ENCODE assay signal across 3 cellular contexts in genomic region chr10:101327454-101327853, GRCh38. TPM values are rescaled to one million over a fixed set of nuclear protein-coding genes. Genes with fewer than 3 reads are reported as not detected.
DNase-seq lines count a peak whose midpoint lies in the region; TF ChIP-seq lines count a peak whose summit lies in the region.
"Not testable (repeated sequence)": the region's sequence is repeated elsewhere in the genome, so short reads cannot be mapped to it uniquely, and the experiment has no call there.

No MANE protein-coding gene starts in this region.

- POLR2A ChIA-PET in HEK293 (lab: Yijun Ruan, JAX) = not testable (repeated sequence)

- H3K9me3 ChIP-seq in HEK293 (ENCODE audit: control insufficient read depth, insufficient read depth, low read depth, low read length) = not testable (repeated sequence)

- TF ChIP-seq CTCF in HEK293 (tag by site-specific recombination; IDR thresholded peaks at IDR 0.05) = not testable (repeated sequence)

- intact Hi-C loops in posterior vena cava (cut with DNase I) = not testable (repeated sequence)

- not testable (repeated sequence) for H3K4me3 ChIP-seq in HEK293 (ENCODE audit: low read depth, low read length)

- H3K36me3 ChIP-seq in HEK293 (ENCODE audit: control insufficient read depth in 2 of 2, insufficient read depth in 1 of 2, low read length in 2 of 2) = not testable (repeated sequence)

- H3K4me1 ChIP-seq in HEK293 (ENCODE audit: control insufficient read depth, insufficient read depth, low read length) = not testable (repeated sequence)

- CTCF ChIA-PET in HEK293 (lab: Yijun Ruan, JAX) = not testable (repeated sequence)

- DNase-seq in activated effector memory CD4-positive, alpha-beta T cell treated with anti-CD3 and anti-CD28 coated beads, Interleukin-2, amount 50 U/mL, for 16 hours = peak; percentile 19
- peak; percentile 47 for DNase-seq in posterior vena cava (ENCODE audit: low spot score)

- not testable (repeated sequence) for H3K27ac ChIP-seq in HEK293 (ENCODE audit: extremely low read depth, low read depth, low read length)

TF ChIP-seq in HEK293, 187 proteins besides CTCF, POLR2A, EP300 and RAD21:
- TF ChIP-seq ZNF585B (tag by site-specific recombination; IDR thresholded peaks at IDR 0.05) = peak; percentile 97

RNA-seq across cellular contexts. Expression of gene BTRC, which starts 26.5 kb away (rescaled TPM):
- 10 to 100 TPM; 13.9 to 14.3 TPM for total RNA-seq in posterior vena cava
